8 cellular contexts compared by ENCODE assay signal in the genomic region with DNA sequence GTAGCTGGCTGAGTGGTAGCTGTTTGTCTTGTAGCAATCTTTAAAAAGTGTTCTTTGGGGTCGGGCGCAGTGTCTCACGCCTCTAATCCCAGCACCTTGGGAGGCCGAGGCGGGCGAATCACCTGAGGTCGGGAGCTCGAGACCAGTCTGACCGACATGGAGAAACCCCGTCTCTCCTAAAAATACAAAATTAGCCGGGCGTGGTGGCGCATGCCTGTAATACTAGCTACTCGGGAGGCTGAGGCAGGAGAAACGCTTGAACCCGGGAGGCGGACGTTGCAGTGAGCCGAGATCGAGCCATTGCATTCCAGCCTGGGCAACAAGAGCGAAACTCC. TPM values are rescaled to one million over a fixed set of nuclear protein-coding genes. Genes with fewer than 3 reads are reported as not detected.
DNase-seq lines count a peak whose midpoint lies in the region; ATAC-seq and TF ChIP-seq lines count a peak whose summit lies in the region.
"Not testable (repeated sequence)": the region's sequence is repeated elsewhere in the genome, so short reads cannot be mapped to it uniquely, and the experiment has no call there.

No MANE protein-coding gene starts in this region.

- not testable (repeated sequence) for H2BK5ac ChIP-seq in H9 (ENCODE audit: insufficient read length, low read length)

- not testable (repeated sequence) for H2BK120ac ChIP-seq in H9 (ENCODE audit: low read depth, low read length, poor library complexity, severe bottlenecking)

- no CpG with 5 or more reads among the region's 21 CpGs for WGBS in H9 (ENCODE audit: extremely low coverage, insufficient read length, low lambda C conversion rate)

- not testable (repeated sequence) for H3K79me1 ChIP-seq in H9 (ENCODE audit: insufficient read depth, low read depth, low read length, poor library complexity, severe bottlenecking)

- H2AFZ ChIP-seq in H9 (ENCODE audit: low read length); Karpas-422 (ENCODE audit: low read length): not testable (repeated sequence)
- H2AFZ ChIP-seq in neuron (ENCODE audit: low read depth, low read length), result peak overlapping the region; percentile 71

- H4K8ac ChIP-seq in H9 (replicated peaks; ENCODE audit: insufficient read length, low read depth, low read length), result not testable (repeated sequence)

- H3K4me3 ChIP-seq in GM06990 (replicated peaks; ENCODE audit: low read depth, low read length), result peak overlapping the region; percentile 82
- H3K4me3 ChIP-seq in Karpas-422 (ENCODE audit: low read length), result peak overlapping the region; percentile 73
- peak overlapping the region; percentile 94 for H3K4me3 ChIP-seq in iPS-15b (ENCODE audit: low read depth, low read length)
- peak overlapping the region; percentile 77 for H3K4me3 ChIP-seq in neuron (ENCODE audit: low read length)
- H3K4me3 ChIP-seq in tibial artery, result peak overlapping the region; percentile 78 to 87

- peaks cover 0 to 12% (median 7%) of the 10 kb centered on the region in 3 experiments; a peak in 6 of 7 replicates for H3K36me3 Mint-ChIP-seq in H9 (ENCODE audit: insufficient read depth in 1 of 3, low read depth in 3 of 3)
- H3K36me3 Mint-ChIP-seq in activated CD8-positive, alpha-beta T cell treated with anti-CD3 and anti-CD28 coated beads, Interleukin-2, amount 10 ng/mL, durations not matched to agents 7 days and 5 days (ENCODE audit: low read depth), result peaks cover 29% of the 10 kb centered on the region
- peaks cover 14% of the 10 kb centered on the region for H3K36me3 Mint-ChIP-seq in dendritic cell treated with granulocyte-macrophage colony-stimulating factor and Interleukin-4, amounts not matched to agents 40 ng/mL and 50 ng/mL, for 4 days (ENCODE audit: low read depth)

- H4K20me1 ChIP-seq in H9 (ENCODE audit: control insufficient read depth, insufficient read depth, insufficient read length); Karpas-422 (ENCODE audit: insufficient read depth, low read depth, low read length): not testable (repeated sequence)

- POLR2A ChIA-PET in activated CD8-positive, alpha-beta T cell treated with anti-CD3 and anti-CD28 coated beads, Interleukin-2, amount 10 ng/mL, durations not matched to agents 7 days and 5 days (lab: Charles Lee), result interaction anchor here (0.8 to 2.4 kb wide), 10 partner anchors 14 to 297 kb away, joined by 3 to 13 read pairs (median 4); a partner anchor contains a TSS

- not testable (repeated sequence) for H2BK20ac ChIP-seq in H9 (ENCODE audit: low read depth, low read length, poor library complexity, severe bottlenecking)

- peak overlapping the region; percentile 29 for H3K18ac ChIP-seq in H9 (ENCODE audit: insufficient read length, low read depth, low read length)

- not testable (repeated sequence) for H3K36me3 ChIP-seq in GM06990 (ENCODE audit: control insufficient read depth, insufficient read depth, low read length); iPS-15b (ENCODE audit: control insufficient read depth, insufficient read depth, low read length); neuron (ENCODE audit: insufficient read depth, low read length); tibial artery
- peaks cover 19% of the 10 kb centered on the region for H3K36me3 ChIP-seq in Karpas-422 (ENCODE audit: insufficient read depth, low read length)

- intact Hi-C loops in dendritic cell treated with granulocyte-macrophage colony-stimulating factor and Interleukin-4, amounts not matched to agents 40 ng/mL and 50 ng/mL, for 4 days (cut with micrococcal nuclease), result loop anchor here (1.0 to 10.0 kb wide), 2 partner anchors 105 to 211 kb away; no protein-coding TSS in a partner anchor
- intact Hi-C loops in tibial artery (cut with DNase I; ENCODE audit: low total_unique reads), result loop anchor here (5.0 to 10.0 kb wide), 2 partner anchors 111 to 153 kb away; a partner anchor contains a TSS

- H3K4me2 ChIP-seq in H9 (ENCODE audit: insufficient read depth, insufficient read length, low read length) (peak overlapping the region; percentile 87), Karpas-422 (ENCODE audit: low read depth, low read length, poor library complexity, severe bottlenecking) (peak overlapping the region; percentile 82)

- not testable (repeated sequence) for H3T11ph ChIP-seq in H9 (ENCODE audit: low read length)

- peak overlapping the region; percentile 69; the same call in 1 of the 2 replicates for H3K14ac ChIP-seq in H9 (ENCODE audit: insufficient read depth, low read length)

- H3K56ac ChIP-seq in H9 (ENCODE audit: insufficient read length, low read depth, low read length), result not testable (repeated sequence)

- not testable (repeated sequence) for H3K4me1 ChIP-seq in H9 (ENCODE audit: insufficient read depth, low read length); iPS-15b (ENCODE audit: control insufficient read depth, insufficient read depth, low read length)
- H3K4me1 ChIP-seq in Karpas-422 (ENCODE audit: low read length), result peaks cover 57% of the 10 kb centered on the region
- H3K4me1 ChIP-seq in neuron (ENCODE audit: insufficient read depth, low read length), result peaks cover 21% of the 10 kb centered on the region
- H3K4me1 ChIP-seq in tibial artery, result peaks cover 0 to 27% (median 22%) of the 10 kb centered on the region in 4 donors

- H4K91ac ChIP-seq in H9 (ENCODE audit: insufficient read length, low read depth, low read length), result not testable (repeated sequence)

- peak overlapping the region; percentile 98 to 99 for H3K4me3 Mint-ChIP-seq in H9
- peak overlapping the region; percentile 93 for H3K4me3 Mint-ChIP-seq in activated CD8-positive, alpha-beta T cell treated with anti-CD3 and anti-CD28 coated beads, Interleukin-2, amount 10 ng/mL, durations not matched to agents 7 days and 5 days
- peak overlapping the region; percentile 87 for H3K4me3 Mint-ChIP-seq in dendritic cell treated with granulocyte-macrophage colony-stimulating factor and Interleukin-4, amounts not matched to agents 40 ng/mL and 50 ng/mL, for 4 days

- H2AK5ac ChIP-seq in H9 (ENCODE audit: insufficient read length, low read length), result not testable (repeated sequence)

- not testable (repeated sequence) for H3K9me3 Mint-ChIP-seq in H9; activated CD8-positive, alpha-beta T cell treated with anti-CD3 and anti-CD28 coated beads, Interleukin-2, amount 10 ng/mL, durations not matched to agents 7 days and 5 days (ENCODE audit: insufficient read depth); dendritic cell treated with granulocyte-macrophage colony-stimulating factor and Interleukin-4, amounts not matched to agents 40 ng/mL and 50 ng/mL, for 4 days

- H4K5ac ChIP-seq in H9 (ENCODE audit: insufficient read length, low read depth, low read length), result not testable (repeated sequence)

- DNase-seq in GM06990 (ENCODE audit: extremely low read depth, insufficient read length); H9; Karpas-422; activated CD8-positive, alpha-beta T cell treated with anti-CD3 and anti-CD28 coated beads, Interleukin-2, amount 10 ng/mL, durations not matched to agents 7 days and 5 days; tibial artery: not testable (repeated sequence)

- not testable (repeated sequence) for H3K9me3 ChIP-seq in H9 (ENCODE audit: control insufficient read depth, low read depth, low read length); Karpas-422 (ENCODE audit: low read length); iPS-15b (ENCODE audit: control insufficient read depth, insufficient read depth, low read length); neuron (ENCODE audit: low read length); tibial artery

- not testable (repeated sequence) for TF ChIP-seq CTCF in GM06990 (IDR thresholded peaks at IDR 0.05; ENCODE audit: insufficient read depth, low read length, poor library complexity, severe bottlenecking); H9 (conservative IDR thresholded peaks at IDR 0.05); tibial artery (IDR thresholded peaks at IDR 0.05)

- H3K27me3 Mint-ChIP-seq in H9 (ENCODE audit: low read depth); activated CD8-positive, alpha-beta T cell treated with anti-CD3 and anti-CD28 coated beads, Interleukin-2, amount 10 ng/mL, durations not matched to agents 7 days and 5 days (ENCODE audit: low read depth); dendritic cell treated with granulocyte-macrophage colony-stimulating factor and Interleukin-4, amounts not matched to agents 40 ng/mL and 50 ng/mL, for 4 days: not testable (repeated sequence)

- H2BK15ac ChIP-seq in H9 (ENCODE audit: low read depth, low read length), result not testable (repeated sequence)

- not testable (repeated sequence) for H3K79me2 ChIP-seq in H9 (ENCODE audit: insufficient read depth, low read length)
- H3K79me2 ChIP-seq in Karpas-422 (ENCODE audit: low read length), result peaks cover 88% of the 10 kb centered on the region

- H3K9ac ChIP-seq in H9 (ENCODE audit: extremely low read depth, insufficient read length, low read length) (peak overlapping the region; percentile 86), Karpas-422 (ENCODE audit: low read length) (peak overlapping the region; percentile 80), iPS-15b (ENCODE audit: low read depth, low read length) (peak overlapping the region; percentile 51)

- H3K27ac Mint-ChIP-seq in H9, result peak overlapping the region; percentile 98 to 99 (median 98)
- peak overlapping the region; percentile 97 for H3K27ac Mint-ChIP-seq in activated CD8-positive, alpha-beta T cell treated with anti-CD3 and anti-CD28 coated beads, Interleukin-2, amount 10 ng/mL, durations not matched to agents 7 days and 5 days
- peak overlapping the region; percentile 91 for H3K27ac Mint-ChIP-seq in dendritic cell treated with granulocyte-macrophage colony-stimulating factor and Interleukin-4, amounts not matched to agents 40 ng/mL and 50 ng/mL, for 4 days

- CTCF ChIA-PET in activated CD8-positive, alpha-beta T cell treated with anti-CD3 and anti-CD28 coated beads, Interleukin-2, amount 10 ng/mL, durations not matched to agents 7 days and 5 days (lab: Charles Lee), result interaction anchor here (0.7 to 11.7 kb wide), 24 partner anchors 9 to 268 kb away, joined by 3 to 135 read pairs (median 6); a partner anchor contains a TSS

- not testable (repeated sequence) for H3K9me2 ChIP-seq in Karpas-422 (replicated peaks; ENCODE audit: insufficient read depth, low read length)

- H3K23ac ChIP-seq in H9 (ENCODE audit: insufficient read length, low read depth, low read length), result not testable (repeated sequence)

- peaks cover 26 to 32% of the 10 kb centered on the region in 2 experiments for H3K4me1 Mint-ChIP-seq in H9
- peaks cover 66% of the 10 kb centered on the region for H3K4me1 Mint-ChIP-seq in activated CD8-positive, alpha-beta T cell treated with anti-CD3 and anti-CD28 coated beads, Interleukin-2, amount 10 ng/mL, durations not matched to agents 7 days and 5 days (ENCODE audit: low read depth)
- H3K4me1 Mint-ChIP-seq in dendritic cell treated with granulocyte-macrophage colony-stimulating factor and Interleukin-4, amounts not matched to agents 40 ng/mL and 50 ng/mL, for 4 days (ENCODE audit: low read depth), result peaks cover 35% of the 10 kb centered on the region

- not testable (repeated sequence) for H2BK12ac ChIP-seq in H9 (ENCODE audit: insufficient read length, low read depth, low read length)

- not testable (repeated sequence) for H3K27ac ChIP-seq in H9 (ENCODE audit: insufficient read length, low read depth, low read length)
- peak overlapping the region; percentile 44; the same call in 1 of the 2 replicates for H3K27ac ChIP-seq in Karpas-422 (ENCODE audit: low read length)
- H3K27ac ChIP-seq in tibial artery, result peak overlapping the region; percentile 86 to 87

- H3K27me3 ChIP-seq in GM06990 (replicated peaks; ENCODE audit: control insufficient read depth, insufficient read depth, low read length); H9 (ENCODE audit: insufficient read depth, low read length); Karpas-422 (ENCODE audit: low read length); iPS-15b (ENCODE audit: control insufficient read depth, insufficient read depth, low read length); neuron (ENCODE audit: insufficient read depth, low read length); tibial artery: not testable (repeated sequence)

- H3K4ac ChIP-seq in H9 (ENCODE audit: low read depth, low read length), result not testable (repeated sequence)

- ATAC-seq in activated CD8-positive, alpha-beta T cell treated with anti-CD3 and anti-CD28 coated beads, Interleukin-2, amount 10 ng/mL, durations not matched to agents 7 days and 5 days, result not testable (repeated sequence)

- not testable (repeated sequence) for H3K23me2 ChIP-seq in H9 (ENCODE audit: insufficient read length, low read depth, low read length, poor library complexity, severe bottlenecking)

RNA-seq across cellular contexts. Expression of a gene that starts 0.4 kb away (rescaled TPM):
- total RNA-seq in H9 (2021), result 61.8 and 65.2 TPM in 2 replicates
- total RNA-seq in Karpas-422 (2014; rRNA removed; shearing (Covaris generic); ENCODE audit: low replicate concordance), result 23.2 and 38.5 TPM in 2 replicates
- total RNA-seq in activated CD8-positive, alpha-beta T cell treated with anti-CD3 and anti-CD28 coated beads, Interleukin-2, amount 10 ng/mL, durations not matched to agents 7 days and 5 days, result 10 to 100 TPM; 47.4 to 57.2 TPM
